ENCODE assay signal across 11 cellular contexts in genomic region chr17:18966831-18967624, GRCh38. TPM values are rescaled to one million over a fixed set of nuclear protein-coding genes. Genes with fewer than 3 reads are reported as not detected.
DNase-seq lines count a peak whose midpoint lies in the region; ATAC-seq and TF ChIP-seq lines count a peak whose summit lies in the region.
"Had no signal": no experiment of that assay in that cellular context is flagged by ENCODE, and none has a peak within 500 bp of the region (broad histone marks: within the 10 kb centered on the region; RNA-seq: fewer than 3 reads in every experiment).

No MANE protein-coding gene starts in this region.

- CTCF ChIA-PET in PC-9 (lab: Charles Lee) = no interaction called here
- CTCF ChIA-PET in activated CD4-positive, alpha-beta memory T cell treated with anti-CD3 and anti-CD28 coated beads for 36 hours (lab: Charles Lee) = no interaction called here

- no TSS peak for BruUV-seq in PC-9 (replicated peaks; lab: Mats Ljungman, UMichigan)

- H3K36me3 ChIP-seq in HUES6 (ENCODE audit: control insufficient read depth, insufficient read depth, low read length) (peaks cover 23% of the 10 kb centered on the region), PC-9 (ENCODE audit: low read depth) (no peaks in the 10 kb centered on the region), heart right ventricle (no peaks in the 10 kb centered on the region)

- POLR2A ChIA-PET in PC-9 (lab: Charles Lee; ENCODE audit: unreplicated experiment) = no interaction called here
- POLR2A ChIA-PET in activated CD4-positive, alpha-beta memory T cell treated with anti-CD3 and anti-CD28 coated beads for 36 hours (lab: Charles Lee) = no interaction called here

- H3K4me3 ChIP-seq in HUES6 (ENCODE audit: low read depth, low read length) (no peak overlapping the region), PC-9 (no peak overlapping the region), heart right ventricle (no peak overlapping the region)
- H3K4me3 ChIP-seq: lung had no signal

- H3K4me1 ChIP-seq in HUES6 (ENCODE audit: control insufficient read depth, insufficient read depth, low read length) (peaks cover 33% of the 10 kb centered on the region), PC-9 (replicated peaks; ENCODE audit: insufficient read depth) (peaks cover 39% of the 10 kb centered on the region), heart right ventricle (peaks cover 0 to 7% (median 0%) of the 10 kb centered on the region in 9 donors)

- H3K9me3 Mint-ChIP-seq in activated CD4-positive, alpha-beta memory T cell treated with anti-CD3 and anti-CD28 coated beads for 36 hours = no peaks in the 10 kb centered on the region

- DNase-seq in PC-9 (peak in 1 of 2 experiments; percentile 53), heart right ventricle (peak in 1 of 2 donors; percentile 33), retina (peak; percentile 62), KG1 (lab: John Stamatoyannopoulos, UW) (no peak)
- no peak for DNase-seq in activated CD4-positive, alpha-beta memory T cell treated with anti-CD3 and anti-CD28 coated beads for 36 hours
- no peak for DNase-seq in activated T-cell treated with anti-CD3 and anti-CD28 coated beads, Interleukin-2, amount 50 U/mL, for 1 hour
- DNase-seq: effector CD8-positive, alpha-beta T cell; GDM1 had no signal

- no peak for TF ChIP-seq CTCF in PC-9 (conservative IDR thresholded peaks at IDR 0.05)
- no peak for TF ChIP-seq CTCF in heart right ventricle (IDR thresholded peaks at IDR 0.05)

- H3K9me3 ChIP-seq in HUES6 (ENCODE audit: control insufficient read depth, insufficient read depth, low read depth, low read length) (no peaks in the 10 kb centered on the region), PC-9 (ENCODE audit: insufficient read depth, low read depth) (no peaks in the 10 kb centered on the region), heart right ventricle (no peaks in the 10 kb centered on the region)

- H3K4me3 Mint-ChIP-seq in activated CD4-positive, alpha-beta memory T cell treated with anti-CD3 and anti-CD28 coated beads for 36 hours = no peak overlapping the region

- ATAC-seq in heart right ventricle = peak in 5 of 8 donors; percentile 30 to 64 (median 46)

- peaks cover 8% of the 10 kb centered on the region for H3K4me1 Mint-ChIP-seq in activated CD4-positive, alpha-beta memory T cell treated with anti-CD3 and anti-CD28 coated beads for 36 hours (ENCODE audit: low read depth)

- H3K27ac ChIP-seq in HUES6 (ENCODE audit: low read depth, low read length) (no peak overlapping the region), PC-9 (peak overlapping the region; percentile 37; the same call in 1 of the 2 replicates), heart right ventricle (no peak overlapping the region)

- H3K9ac ChIP-seq in HUES6 (ENCODE audit: low read length) = peak overlapping the region; percentile 24

- H3K9me2 ChIP-seq in PC-9 (ENCODE audit: insufficient read depth) = no peaks in the 10 kb centered on the region

- intact Hi-C loops in PC-9 (cut with micrococcal nuclease; ENCODE audit: unreplicated experiment) (no loop called here), heart right ventricle (cut with DNase I) (loop anchor here in 1 of 10 donors (5.0 kb wide), 1 partner anchor 55 kb away; no protein-coding TSS in a partner anchor)
- intact Hi-C loops in activated CD4-positive, alpha-beta memory T cell treated with anti-CD3 and anti-CD28 coated beads for 36 hours (cut with micrococcal nuclease) = no loop called here

- 62 to 73% methylated on average over 19 of the region's 19 CpGs for WGBS in heart right ventricle, 2 donors

- H2AFZ ChIP-seq in PC-9 = no peak overlapping the region

- H3K36me3 Mint-ChIP-seq in activated CD4-positive, alpha-beta memory T cell treated with anti-CD3 and anti-CD28 coated beads for 36 hours = peaks cover 6% of the 10 kb centered on the region

- H3K79me2 ChIP-seq in PC-9 (ENCODE audit: low read depth) = no peaks in the 10 kb centered on the region

- H3F3A ChIP-seq in PC-9 (ENCODE audit: insufficient read depth, low read depth) = peaks cover 40% of the 10 kb centered on the region; the same call in 1 of the 2 replicates

- H3K27me3 ChIP-seq in HUES6 (ENCODE audit: control insufficient read depth, insufficient read depth, low read length) = no peaks in the 10 kb centered on the region
- no peaks in the 10 kb centered on the region for H3K27me3 ChIP-seq in PC-9 (ENCODE audit: insufficient read depth, low read depth)
- H3K27me3 ChIP-seq in heart right ventricle = no peaks in the 10 kb centered on the region

- peak overlapping the region; percentile 48 for H3K4me2 ChIP-seq in PC-9

- H3K27ac Mint-ChIP-seq in activated CD4-positive, alpha-beta memory T cell treated with anti-CD3 and anti-CD28 coated beads for 36 hours = no peak overlapping the region

- H4K20me1 ChIP-seq in PC-9 (ENCODE audit: insufficient read depth) = peaks cover 8% of the 10 kb centered on the region

- H3K27me3 Mint-ChIP-seq in activated CD4-positive, alpha-beta memory T cell treated with anti-CD3 and anti-CD28 coated beads for 36 hours = no peaks in the 10 kb centered on the region

RNA-seq across cellular contexts. Expression of gene SLC5A10, which starts 15.1 kb away (rescaled TPM):
- total RNA-seq in PC-9 (2021) (0.08 and 0.17 TPM in 2 replicates), heart right ventricle (under 1 TPM in 4 of 10 donors, not detected in 6; 0.09 to 0.19 (median 0.12) TPM)
- under 1 TPM; 0.06 to 0.07 TPM for polyA plus RNA-seq in heart right ventricle
- total RNA-seq in activated CD4-positive, alpha-beta memory T cell treated with anti-CD3 and anti-CD28 coated beads for 36 hours = not detected
- total RNA-seq: T-helper 1 cell treated with Interleukin-12 subunit alpha and Interleukin-12 subunit beta and Interleukin-4 antibody, amounts not matched to agents 30 ng/mL and 1 ng/mL, for 36 hours had no signal

RNA-seq across cellular contexts. Expression of gene FAM83G, which starts 37.5 kb away (rescaled TPM):
- total RNA-seq in PC-9 (2021) (30.2 and 30.4 TPM in 2 replicates), heart right ventricle (1 to 10 TPM in 9 of 10 donors, under 1 TPM in 1; 0.96 to 4.0 (median 1.7) TPM)
- 1 to 10 TPM; 1.1 to 5.5 TPM for polyA plus RNA-seq in heart right ventricle
- 10 to 100 TPM; 12.6 to 14.3 TPM for total RNA-seq in activated CD4-positive, alpha-beta memory T cell treated with anti-CD3 and anti-CD28 coated beads for 36 hours
